8 cellular contexts compared by ENCODE assay signal in the genomic region with DNA sequence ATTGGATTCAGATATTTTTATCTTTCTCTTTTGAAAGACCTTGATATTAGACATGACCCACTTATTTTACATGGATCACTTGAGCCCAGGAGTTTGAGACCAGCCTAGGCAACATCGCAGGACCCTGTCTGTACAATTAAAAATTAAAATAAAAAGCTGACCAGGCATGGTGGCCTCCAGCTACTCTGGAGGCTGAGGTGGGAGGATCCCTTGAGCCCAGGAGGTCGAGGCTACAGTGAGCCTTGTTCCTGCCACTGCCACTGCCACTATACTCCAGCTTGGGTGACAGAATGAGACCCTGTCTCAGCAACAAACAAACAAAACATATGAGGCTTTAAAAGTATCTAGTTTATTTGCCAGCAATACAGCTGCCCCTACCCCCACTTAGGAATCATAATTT. TPM values are rescaled to one million over a fixed set of nuclear protein-coding genes. Genes with fewer than 3 reads are reported as not detected.
DNase-seq lines count a peak whose midpoint lies in the region; ATAC-seq and TF ChIP-seq lines count a peak whose summit lies in the region.

No MANE protein-coding gene starts in this region.

- no peak for ATAC-seq in HG03025 (IDR thresholded peaks at IDR 0.05; ENCODE audit: low FRiP score, unreplicated experiment)

- no peaks in the 10 kb centered on the region for H3K9me3 Mint-ChIP-seq in nephron

- POLR2A ChIA-PET in BJ (lab: Charles Lee): interaction anchor here (0.6 kb wide), 1 partner anchor 83 kb away, joined by 19 read pairs; no protein-coding TSS in a partner anchor

- H3K9me3 ChIP-seq in KOPT-K1 (ENCODE audit: insufficient read depth, low read length, poor library complexity, severe bottlenecking) (no peaks in the 10 kb centered on the region), colonic mucosa (no peaks in the 10 kb centered on the region)

- H3K4me3 ChIP-seq in BJ (ENCODE audit: low read depth, low read length): peak overlapping the region; percentile 94
- peak overlapping the region; percentile 92 for H3K4me3 ChIP-seq in colonic mucosa

- H3K27me3 Mint-ChIP-seq in nephron (ENCODE audit: low read depth): peaks cover 5% of the 10 kb centered on the region

- CTCF ChIA-PET in BJ (lab: Yijun Ruan, JAX): interaction anchor here (1.2 to 2.2 kb wide), 4 partner anchors 11 to 540 kb away, joined by 3 to 12 read pairs (median 3); a partner anchor contains a TSS

- DNase-seq in BJ (ENCODE audit: low read depth) (no peak), colonic mucosa (no peak), NCI-H82 treated with DMSO at 0.1 percent for 48 hours (lab: John Stamatoyannopoulos, UW; ENCODE audit: unreplicated experiment) (no peak)
- no peak for DNase-seq in stimulated activated CD4-positive, alpha-beta T cell treated with anti-CD3 and anti-CD28 coated beads, Interleukin-2, amount 100 ng/mL, for 24 hours
- no peak for DNase-seq in activated effector memory CD4-positive, alpha-beta T cell treated with Interleukin-2 at 50 U/mL for 16 hours

- no peaks in the 10 kb centered on the region for H3K4me1 ChIP-seq in colonic mucosa

- intact Hi-C loops in colonic mucosa (cut with DNase I): loop anchor here (5.0 kb wide), 2 partner anchors 162 to 173 kb away; no protein-coding TSS in a partner anchor

- peaks cover 39% of the 10 kb centered on the region for H3K4me1 Mint-ChIP-seq in nephron

- H3K27ac Mint-ChIP-seq in nephron: peak overlapping the region; percentile 96 to 99 (median 98)

- peak overlapping the region in 1 of 2 donors; percentile 80 for H3K9ac ChIP-seq in colonic mucosa (ENCODE audit: low read depth in 2 of 2, low read length in 2 of 2)

- H3K36me3 Mint-ChIP-seq in nephron (ENCODE audit: low read depth): peaks cover 17% of the 10 kb centered on the region

- no peaks in the 10 kb centered on the region for H3K36me3 ChIP-seq in BJ (ENCODE audit: control insufficient read depth, insufficient read depth, low read length)
- H3K36me3 ChIP-seq in KOPT-K1 (ENCODE audit: insufficient read depth, low read length): peaks cover 43% of the 10 kb centered on the region
- no peaks in the 10 kb centered on the region for H3K36me3 ChIP-seq in colonic mucosa

- TF ChIP-seq CTCF in BJ (IDR thresholded peaks at IDR 0.05; ENCODE audit: insufficient read depth, low read depth, low read length): no peak
- no peak for TF ChIP-seq CTCF in colonic mucosa (IDR thresholded peaks at IDR 0.05)
- no peak for TF ChIP-seq CTCF in nephron (IDR thresholded peaks at IDR 0.05; ENCODE audit: unreplicated experiment in 3 of 3)

- H3K4me3 Mint-ChIP-seq in nephron: peak overlapping the region; percentile 96 to 100 (median 99)

- H3K27ac ChIP-seq in KOPT-K1 (ENCODE audit: low read depth, low read length, poor library complexity, severe bottlenecking) (peak overlapping the region; percentile 83), colonic mucosa (peak overlapping the region; percentile 99)

- H3K27me3 ChIP-seq in BJ (ENCODE audit: control insufficient read depth, insufficient read depth, low read length): no peaks in the 10 kb centered on the region
- H3K27me3 ChIP-seq in colonic mucosa: no peaks in the 10 kb centered on the region

RNA-seq across cellular contexts. Expression of a gene that starts 1.6 kb away (rescaled TPM):
- 74.4 and 99.6 TPM in 2 replicates for polyA plus RNA-seq in BJ (2011; rRNA removed)
- 14.3 and 16.2 TPM in 2 replicates for polyA minus RNA-seq in BJ (2011; rRNA and poly(A)+ RNA removed)
- total RNA-seq in colonic mucosa: 100 to 1,000 TPM in 1 of 2 donors, 10 to 100 TPM in 1; 89.0 to 148 TPM

RNA-seq across cellular contexts. Expression of a gene that starts 23.5 kb away (rescaled TPM):
- polyA plus RNA-seq in BJ (2011; rRNA removed): not detected in 2 replicates
- not detected in 2 replicates for polyA minus RNA-seq in BJ (2011; rRNA and poly(A)+ RNA removed)
- total RNA-seq in colonic mucosa: not detected
